ENCODE assay signal across 16 cellular contexts in the genomic region with DNA sequence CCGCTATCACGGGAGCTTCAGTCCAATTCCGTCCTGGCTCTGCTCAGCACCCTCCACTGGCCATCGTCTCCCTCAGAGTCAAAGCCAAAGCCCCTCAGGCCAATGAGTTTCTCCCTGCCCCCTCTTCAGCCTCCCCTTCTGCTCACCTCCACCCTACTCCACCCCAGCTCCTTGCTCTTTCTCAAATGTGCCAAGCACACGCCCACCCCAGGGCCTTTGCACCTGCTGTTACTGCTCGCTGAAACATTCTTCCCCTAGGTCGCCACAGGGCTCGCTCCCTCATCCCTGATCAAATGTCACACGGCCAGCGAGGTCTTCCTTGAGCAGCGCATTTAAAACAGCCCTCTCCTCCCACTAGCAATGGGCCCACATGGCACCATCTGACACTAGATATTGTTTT. TPM values are rescaled to one million over a fixed set of nuclear protein-coding genes. Genes with fewer than 3 reads are reported as not detected.
A peak's percentile ranks its signal among the peaks of the same experiment; 100 is the strongest.
DNase-seq lines count a peak whose midpoint lies in the region; ATAC-seq, FAIRE-seq and TF ChIP-seq lines count a peak whose summit lies in the region.
"Had no signal": no experiment of that assay in that cellular context is flagged by ENCODE, and none has a peak within 500 bp of the region (broad histone marks: within the 10 kb centered on the region; RNA-seq: fewer than 3 reads in every experiment).

No MANE protein-coding gene starts in this region.

- H3K4me1 ChIP-seq in left ventricle myocardium inferior (peaks cover 97% of the 10 kb centered on the region), K562 (replicated peaks in 1 of 2; ENCODE audit: control insufficient read depth in 2 of 2, insufficient read depth in 2 of 2, low read length in 2 of 2) (peaks cover 64 to 83% of the 10 kb centered on the region in 2 experiments), upper lobe of left lung (peaks cover 66 to 82% (median 71%) of the 10 kb centered on the region in 4 donors)

- POLR2A ChIA-PET in K562 (lab: Yijun Ruan, JAX), result interaction anchor here (1.0 to 2.6 kb wide), 3 partner anchors 15 to 32 kb away, joined by 5 to 7 read pairs (median 5); no protein-coding TSS in a partner anchor

- DNase-seq in left ventricle myocardium inferior (no peak), Right ventricle myocardium inferior (ENCODE audit: missing footprints) (no peak), K562 (ENCODE audit: extremely low read depth in 1 of 4, low spot score in 3 of 4) (no peak), upper lobe of left lung (no peak), NCI-H2171 (lab: John Stamatoyannopoulos, UW) (no peak), DMS114 treated with DMSO at 0.1 percent for 48 hours (lab: John Stamatoyannopoulos, UW; ENCODE audit: unreplicated experiment) (no peak), RPMI8226 (no peak)
- DNase-seq: activated effector memory CD4-positive, alpha-beta T cell treated with anti-CD3 and anti-CD28 coated beads, Interleukin-2, amount 50 U/mL, for 16 hours; Calu3; dorsolateral prefrontal cortex; NCI-H345; sigmoid colon; stimulated activated CD4-positive, alpha-beta T cell treated with anti-CD3 and anti-CD28 coated beads, Interleukin-1b, Interleukin-23, amount 100 ng/mL, for 48 hours had no signal

- H3K4me3 ChIP-seq in left ventricle myocardium inferior, result no peak overlapping the region
- H3K4me3 ChIP-seq in K562, result no peak overlapping the region
- H3K4me3 ChIP-seq in upper lobe of left lung, result no peak overlapping the region
- H3K4me3 ChIP-seq: dorsolateral prefrontal cortex, sigmoid colon had no signal

- intact Hi-C loops in left ventricle myocardium inferior (cut with micrococcal nuclease), result no loop called here
- intact Hi-C loops in Right ventricle myocardium inferior (cut with DNase I), result loop anchor here (1.0 kb wide), 1 partner anchor 12 kb away; no protein-coding TSS in a partner anchor
- intact Hi-C loops in K562 (cut with micrococcal nuclease), result no loop called here

- TF ChIP-seq CTCF in left ventricle myocardium inferior (IDR thresholded peaks at IDR 0.05; ENCODE audit: borderline replicate concordance) (no peak), K562 (IDR thresholded peaks at IDR 0.05 in 2 of 3, conservative IDR thresholded peaks at IDR 0.05 in 1 of 3; ENCODE audit: insufficient read depth in 2 of 3, low read depth in 1 of 3, low read length in 3 of 3) (no peak), nephron (IDR thresholded peaks at IDR 0.05; ENCODE audit: unreplicated experiment in 3 of 3) (no peak), upper lobe of left lung (IDR thresholded peaks at IDR 0.05) (no peak)

- H2AFZ ChIP-seq in K562 (ENCODE audit: low read depth, low read length), result no peak overlapping the region

- H3K9me3 Mint-ChIP-seq in nephron, result no peaks in the 10 kb centered on the region

- CTCF ChIA-PET in K562 (lab: Yijun Ruan, JAX; ENCODE audit: low intra/inter-chr PET ratio), result interaction anchor here (0.7 kb wide), 1 partner anchor 25 kb away, joined by 4 read pairs; no protein-coding TSS in a partner anchor

- TF ChIP-seq EP300 in K562 (IDR thresholded peaks at IDR 0.05; ENCODE audit: low read length) (no peak), upper lobe of left lung (IDR thresholded peaks at IDR 0.05) (no peak)

- peaks cover 2% of the 10 kb centered on the region for H3K36me3 Mint-ChIP-seq in nephron (ENCODE audit: low read depth)

- no TSS peak for BruUV-seq in K562 (replicated peaks; lab: Mats Ljungman, UMichigan)

- no peaks in the 10 kb centered on the region for H3K79me2 ChIP-seq in K562 (ENCODE audit: control insufficient read depth, insufficient read depth, low read length)

- H3K9me1 ChIP-seq in K562 (ENCODE audit: control insufficient read depth, insufficient read depth, low read length), result peaks cover 5% of the 10 kb centered on the region

- H4K20me1 ChIP-seq in K562 (replicated peaks; ENCODE audit: control insufficient read depth, insufficient read depth, low read length), result no peaks in the 10 kb centered on the region

- no peak overlapping the region for H3K4me3 Mint-ChIP-seq in nephron

- H3K9me3 ChIP-seq in left ventricle myocardium inferior (replicated peaks) (no peaks in the 10 kb centered on the region), K562 (replicated peaks; ENCODE audit: control insufficient read depth, insufficient read depth, low read depth, low read length) (no peaks in the 10 kb centered on the region), upper lobe of left lung (no peaks in the 10 kb centered on the region)
- H3K9me3 ChIP-seq: neutrophil, sigmoid colon had no signal

- no peak for TF ChIP-seq POLR2A in K562 (conservative IDR thresholded peaks at IDR 0.05)
- no peak for TF ChIP-seq POLR2A in upper lobe of left lung (IDR thresholded peaks at IDR 0.05)

- peak overlapping the region; percentile 38 to 71 (median 42) for H3K27ac Mint-ChIP-seq in nephron

- H3K36me3 ChIP-seq in left ventricle myocardium inferior, result no peaks in the 10 kb centered on the region
- H3K36me3 ChIP-seq in K562 (ENCODE audit: control insufficient read depth, insufficient read depth, low read length), result 0 out of 3 replicates have a peak, but pooled peaks cover under 1% of the 10 kb centered on the region
- H3K36me3 ChIP-seq in upper lobe of left lung, result no peaks in the 10 kb centered on the region
- H3K36me3 ChIP-seq: neutrophil, sigmoid colon had no signal

- in situ Hi-C loops in K562 (cut with MboI), result no loop called here

- H3K27me3 Mint-ChIP-seq in nephron (ENCODE audit: low read depth), result peaks cover 5% of the 10 kb centered on the region

- WGBS in K562 (ENCODE audit: insufficient coverage, low coverage, missing lambda C conversion rate), result 84% methylated on average over 11 of the region's 11 CpGs
- 94 to 98% methylated on average over 11 of the region's 11 CpGs for WGBS in upper lobe of left lung, 2 donors

- H3K4me1 Mint-ChIP-seq in nephron, result peaks cover 32% of the 10 kb centered on the region

- H3K4me2 ChIP-seq in K562 (ENCODE audit: insufficient read depth, low read length), result no peak overlapping the region

- no peak for ATAC-seq in Right ventricle myocardium inferior
- no peak for ATAC-seq in K562
- ATAC-seq in upper lobe of left lung (ENCODE audit: low FRiP score in 2 of 2), result no peak

- FAIRE-seq in K562 (lab: Jason Lieb, UNC), result no peak
- FAIRE-seq: RCC 7860 had no signal

- peak overlapping the region in 1 of 2 experiments; percentile 66; a peak in 2 of 4 replicates for H3K9ac ChIP-seq in K562 (ENCODE audit: insufficient read depth in 1 of 2, low read depth in 2 of 2, low read length in 2 of 2)

- H3K27ac ChIP-seq in left ventricle myocardium inferior (replicated peaks), result peak overlapping the region; percentile 97
- H3K27ac ChIP-seq in K562 (ENCODE audit: extremely low read depth, low read depth, low read length), result peak overlapping the region; percentile 6; the same call in 1 of the 3 replicates
- H3K27ac ChIP-seq in upper lobe of left lung, result peak overlapping the region; percentile 5 to 91 (median 78)

- TF ChIP-seq RAD21 in K562 (CRISPR knock-in tag; conservative IDR thresholded peaks at IDR 0.05 in 1 of 2, IDR thresholded peaks at IDR 0.05 in 1 of 2), result no peak

- H3K27me3 ChIP-seq in left ventricle myocardium inferior (ENCODE audit: low read depth) (no peaks in the 10 kb centered on the region), K562 (ENCODE audit: control insufficient read depth in 2 of 2, insufficient read depth in 2 of 2, low read length in 2 of 2) (no peaks in the 10 kb centered on the region), upper lobe of left lung (no peaks in the 10 kb centered on the region)
- H3K27me3 ChIP-seq: dorsolateral prefrontal cortex, neutrophil, sigmoid colon had no signal

RNA-seq across cellular contexts. Expression of a gene that starts 6.3 kb away (rescaled TPM):
- total RNA-seq in left ventricle myocardium inferior (139 TPM), Right ventricle myocardium inferior (131 TPM), K562 (2014; rRNA removed) (0.16 and 0.23 TPM in 2 replicates), K562 (2014; rRNA removed; fragmentation: Illumina TruSeq; extraction: Trizol) (0.07 TPM in 1 of 2 replicates, not detected in the other), K562 (2015; rRNA removed; fragmentation: Illumina TruSeq; extraction: Trizol) (0.04 TPM in 1 of 2 replicates, not detected in the other), K562 (2021) (0.40 and 0.51 TPM in 2 replicates), upper lobe of left lung (100 to 1,000 TPM in 4 of 6 donors, 10 to 100 TPM in 2; 45.7 to 378 (median 178) TPM)
- total RNA-seq in K562 (2011; cell fraction: chromatin; rRNA removed; ENCODE audit: low replicate concordance), result 0.51 and 0.69 TPM in 2 replicates
- 0.50 and 1.1 TPM in 2 replicates for total RNA-seq in K562 (2011; cell fraction: nucleolus; rRNA removed)
- not detected in 2 replicates for total RNA-seq in K562 (2011; cell fraction: nucleoplasm; rRNA removed)
- polyA plus RNA-seq in K562 (2011; rRNA removed) (0.14 and 0.27 TPM in 2 replicates), K562 (2014; fragmentation: Illumina TruSeq; extraction: Trizol) (0.24 and 0.28 TPM in 2 replicates), K562 (2014; fragmentation: Nextera tagmentation; extraction: Ambion mirVana) (under 1 TPM in 1 of 2 experiments, not detected in 1; 0.13 TPM), K562 (2014; rRNA removed) (0.13 TPM in 1 of 2 replicates, not detected in the other)
- 0.19 TPM in 2 replicates for polyA plus RNA-seq in K562 (2011; cell fraction: cytosol; rRNA removed)
- 0.21 and 0.33 TPM in 2 replicates for polyA plus RNA-seq in K562 (2011; cell fraction: nucleus; rRNA removed)
- 0.73 and 1.6 TPM in 2 replicates for polyA plus RNA-seq in K562 (2012)
- 0.06 TPM in 1 of 2 replicates, not detected in the other for polyA minus RNA-seq in K562 (2011; rRNA and poly(A)+ RNA removed)
- polyA minus RNA-seq in K562 (2011; cell fraction: cytosol; rRNA and poly(A)+ RNA removed), result 0.64 TPM in 1 of 2 replicates, not detected in the other
- polyA minus RNA-seq in K562 (2011; cell fraction: nucleus; rRNA and poly(A)+ RNA removed), result not detected in 2 replicates
- total RNA-seq: Calu3 had no signal

RNA-seq across cellular contexts. Expression of a gene that starts 16.7 kb away (rescaled TPM):
- total RNA-seq in left ventricle myocardium inferior (844 TPM), Right ventricle myocardium inferior (880 TPM), K562 (2014; rRNA removed) (33.2 and 56.5 TPM in 2 replicates), K562 (2014; rRNA removed; fragmentation: Illumina TruSeq; extraction: Trizol) (15.1 and 22.6 TPM in 2 replicates), K562 (2015; rRNA removed; fragmentation: Illumina TruSeq; extraction: Trizol) (38.7 and 39.0 TPM in 2 replicates), K562 (2021) (67.6 and 71.8 TPM in 2 replicates), upper lobe of left lung (100 to 1,000 TPM; 106 to 239 (median 161) TPM)
- 1.9 and 7.3 TPM in 2 replicates for total RNA-seq in K562 (2011; cell fraction: chromatin; rRNA removed; ENCODE audit: low replicate concordance)
- 7.1 and 11.2 TPM in 2 replicates for total RNA-seq in K562 (2011; cell fraction: nucleolus; rRNA removed)
- 3.7 and 5.5 TPM in 2 replicates for total RNA-seq in K562 (2011; cell fraction: nucleoplasm; rRNA removed)
- polyA plus RNA-seq in K562 (2011; rRNA removed) (37.2 and 44.6 TPM in 2 replicates), K562 (2014; fragmentation: Illumina TruSeq; extraction: Trizol) (68.8 and 76.7 TPM in 2 replicates), K562 (2014; fragmentation: Nextera tagmentation; extraction: Ambion mirVana) (10 to 100 TPM; 10.1 to 38.9 TPM), K562 (2014; rRNA removed) (58.1 and 73.2 TPM in 2 replicates)
- polyA plus RNA-seq in K562 (2011; cell fraction: cytosol; rRNA removed), result 48.4 and 109 TPM in 2 replicates
- 29.2 and 57.2 TPM in 2 replicates for polyA plus RNA-seq in K562 (2011; cell fraction: nucleus; rRNA removed)
- 69.4 and 83.0 TPM in 2 replicates for polyA plus RNA-seq in K562 (2012)
- polyA minus RNA-seq in K562 (2011; rRNA and poly(A)+ RNA removed), result 10.3 and 14.5 TPM in 2 replicates
- 11.4 and 13.5 TPM in 2 replicates for polyA minus RNA-seq in K562 (2011; cell fraction: cytosol; rRNA and poly(A)+ RNA removed)
- polyA minus RNA-seq in K562 (2011; cell fraction: nucleus; rRNA and poly(A)+ RNA removed), result 1.2 and 2.1 TPM in 2 replicates

RNA-seq across cellular contexts. Expression of a gene that starts 38.6 kb away (rescaled TPM):
- 48.4 TPM for total RNA-seq in left ventricle myocardium inferior
- total RNA-seq in Right ventricle myocardium inferior, result 43.3 TPM
- 18.9 and 41.8 TPM in 2 replicates for total RNA-seq in K562 (2011; cell fraction: chromatin; rRNA removed; ENCODE audit: low replicate concordance)
- 25.3 and 31.9 TPM in 2 replicates for total RNA-seq in K562 (2011; cell fraction: nucleolus; rRNA removed)
- 19.5 and 22.4 TPM in 2 replicates for total RNA-seq in K562 (2011; cell fraction: nucleoplasm; rRNA removed)
- 13.0 and 16.0 TPM in 2 replicates for total RNA-seq in K562 (2014; rRNA removed)
- 6.4 and 8.2 TPM in 2 replicates for total RNA-seq in K562 (2014; rRNA removed; fragmentation: Illumina TruSeq; extraction: Trizol)
- total RNA-seq in K562 (2015; rRNA removed; fragmentation: Illumina TruSeq; extraction: Trizol), result 16.8 and 17.0 TPM in 2 replicates
- total RNA-seq in K562 (2021), result 17.3 and 18.7 TPM in 2 replicates
- 23.0 and 23.7 TPM in 2 replicates for polyA plus RNA-seq in K562 (2011; rRNA removed)
- polyA plus RNA-seq in K562 (2011; cell fraction: cytosol; rRNA removed), result 30.5 and 46.9 TPM in 2 replicates
- polyA plus RNA-seq in K562 (2011; cell fraction: nucleus; rRNA removed), result 51.3 and 78.0 TPM in 2 replicates
- 13.2 and 13.7 TPM in 2 replicates for polyA plus RNA-seq in K562 (2012)
- 14.5 and 15.6 TPM in 2 replicates for polyA plus RNA-seq in K562 (2014; fragmentation: Illumina TruSeq; extraction: Trizol)
- under 1 TPM; 0.13 to 0.20 TPM for polyA plus RNA-seq in K562 (2014; fragmentation: Nextera tagmentation; extraction: Ambion mirVana)
- 16.4 and 19.0 TPM in 2 replicates for polyA plus RNA-seq in K562 (2014; rRNA removed)
- 5.5 and 6.3 TPM in 2 replicates for polyA minus RNA-seq in K562 (2011; rRNA and poly(A)+ RNA removed)
- polyA minus RNA-seq in K562 (2011; cell fraction: cytosol; rRNA and poly(A)+ RNA removed), result 3.5 and 5.2 TPM in 2 replicates
- 10.4 and 11.2 TPM in 2 replicates for polyA minus RNA-seq in K562 (2011; cell fraction: nucleus; rRNA and poly(A)+ RNA removed)
- total RNA-seq in upper lobe of left lung, result 100 to 1,000 TPM in 1 of 6 donors, 10 to 100 TPM in 5; 67.3 to 117 (median 85.2) TPM

RNA-seq across cellular contexts. Expression of a gene that starts 56.1 kb away (rescaled TPM):
- total RNA-seq in left ventricle myocardium inferior (31.3 TPM), Right ventricle myocardium inferior (21.9 TPM), K562 (2014; rRNA removed) (25.5 and 47.2 TPM in 2 replicates), K562 (2014; rRNA removed; fragmentation: Illumina TruSeq; extraction: Trizol) (2.8 and 6.6 TPM in 2 replicates), K562 (2015; rRNA removed; fragmentation: Illumina TruSeq; extraction: Trizol) (17.2 and 19.0 TPM in 2 replicates), K562 (2021) (43.1 and 47.1 TPM in 2 replicates), upper lobe of left lung (100 to 1,000 TPM in 1 of 6 donors, 10 to 100 TPM in 5; 41.3 to 105 (median 56.2) TPM)
- 24.9 and 89.8 TPM in 2 replicates for total RNA-seq in K562 (2011; cell fraction: chromatin; rRNA removed; ENCODE audit: low replicate concordance)
- total RNA-seq in K562 (2011; cell fraction: nucleolus; rRNA removed), result 90.4 and 100 TPM in 2 replicates
- total RNA-seq in K562 (2011; cell fraction: nucleoplasm; rRNA removed), result 52.6 and 55.0 TPM in 2 replicates
- polyA plus RNA-seq in K562 (2011; rRNA removed) (14.0 and 19.4 TPM in 2 replicates), K562 (2014; fragmentation: Illumina TruSeq; extraction: Trizol) (15.4 and 34.0 TPM in 2 replicates), K562 (2014; fragmentation: Nextera tagmentation; extraction: Ambion mirVana) (1 to 10 TPM; 2.6 to 3.4 TPM), K562 (2014; rRNA removed) (26.0 and 42.6 TPM in 2 replicates)
- 30.0 and 73.0 TPM in 2 replicates for polyA plus RNA-seq in K562 (2011; cell fraction: cytosol; rRNA removed)
- polyA plus RNA-seq in K562 (2011; cell fraction: nucleus; rRNA removed), result 34.4 and 63.8 TPM in 2 replicates
- polyA plus RNA-seq in K562 (2012), result 26.5 and 52.2 TPM in 2 replicates
- polyA minus RNA-seq in K562 (2011; rRNA and poly(A)+ RNA removed), result 7.5 and 10.6 TPM in 2 replicates
- polyA minus RNA-seq in K562 (2011; cell fraction: cytosol; rRNA and poly(A)+ RNA removed), result 30.9 and 50.2 TPM in 2 replicates
- 24.7 and 25.8 TPM in 2 replicates for polyA minus RNA-seq in K562 (2011; cell fraction: nucleus; rRNA and poly(A)+ RNA removed)

RNA-seq across cellular contexts. Expression of a gene that starts 58.1 kb away (rescaled TPM):
- total RNA-seq in left ventricle myocardium inferior (38.0 TPM), Right ventricle myocardium inferior (30.2 TPM), K562 (2014; rRNA removed) (77.1 and 91.1 TPM in 2 replicates), K562 (2014; rRNA removed; fragmentation: Illumina TruSeq; extraction: Trizol) (19.7 and 32.6 TPM in 2 replicates), K562 (2015; rRNA removed; fragmentation: Illumina TruSeq; extraction: Trizol) (52.9 and 54.0 TPM in 2 replicates), K562 (2021) (85.1 and 90.2 TPM in 2 replicates), upper lobe of left lung (100 to 1,000 TPM in 2 of 6 donors, 10 to 100 TPM in 4; 85.1 to 337 (median 95.5) TPM)
- 82.8 and 192 TPM in 2 replicates for total RNA-seq in K562 (2011; cell fraction: chromatin; rRNA removed; ENCODE audit: low replicate concordance)
- 117 and 131 TPM in 2 replicates for total RNA-seq in K562 (2011; cell fraction: nucleolus; rRNA removed)
- total RNA-seq in K562 (2011; cell fraction: nucleoplasm; rRNA removed), result 76.6 and 93.6 TPM in 2 replicates
- polyA plus RNA-seq in K562 (2011; rRNA removed) (59.2 and 65.5 TPM in 2 replicates), K562 (2014; fragmentation: Illumina TruSeq; extraction: Trizol) (86.4 and 87.8 TPM in 2 replicates), K562 (2014; fragmentation: Nextera tagmentation; extraction: Ambion mirVana) (1 to 10 TPM in 1 of 2 experiments, under 1 TPM in 1; 0.84 to 2.0 TPM), K562 (2014; rRNA removed) (61.4 and 63.1 TPM in 2 replicates)
- 77.6 and 147 TPM in 2 replicates for polyA plus RNA-seq in K562 (2011; cell fraction: cytosol; rRNA removed)
- polyA plus RNA-seq in K562 (2011; cell fraction: nucleus; rRNA removed), result 83.8 and 119 TPM in 2 replicates
- 59.3 and 62.8 TPM in 2 replicates for polyA plus RNA-seq in K562 (2012)
- 31.3 and 52.3 TPM in 2 replicates for polyA minus RNA-seq in K562 (2011; rRNA and poly(A)+ RNA removed)
- polyA minus RNA-seq in K562 (2011; cell fraction: cytosol; rRNA and poly(A)+ RNA removed), result 47.3 and 50.9 TPM in 2 replicates
- 28.5 and 31.4 TPM in 2 replicates for polyA minus RNA-seq in K562 (2011; cell fraction: nucleus; rRNA and poly(A)+ RNA removed)

Comparison
In these comparisons a context has a peak if more than half of its experiments do, and no peak if none do; other contexts are left out.
1. H3K27ac ChIP-seq: peak in every context shown above with its lines; median percentile 97 in left ventricle myocardium inferior; 78 in upper lobe of left lung; 6 in K562.
2. RNA of a gene that starts 6.3 kb away (total RNA-seq): 45.7 to 378 TPM in upper lobe of left lung, 139 TPM in left ventricle myocardium inferior (single experiment) and 131 TPM in Right ventricle myocardium inferior (single experiment); 0.04 to 1.1 TPM in K562; every median in the first group is over 10 times any median in the second.